Comparison of ENCODE assay signal across 8 cellular contexts in the genomic region with DNA sequence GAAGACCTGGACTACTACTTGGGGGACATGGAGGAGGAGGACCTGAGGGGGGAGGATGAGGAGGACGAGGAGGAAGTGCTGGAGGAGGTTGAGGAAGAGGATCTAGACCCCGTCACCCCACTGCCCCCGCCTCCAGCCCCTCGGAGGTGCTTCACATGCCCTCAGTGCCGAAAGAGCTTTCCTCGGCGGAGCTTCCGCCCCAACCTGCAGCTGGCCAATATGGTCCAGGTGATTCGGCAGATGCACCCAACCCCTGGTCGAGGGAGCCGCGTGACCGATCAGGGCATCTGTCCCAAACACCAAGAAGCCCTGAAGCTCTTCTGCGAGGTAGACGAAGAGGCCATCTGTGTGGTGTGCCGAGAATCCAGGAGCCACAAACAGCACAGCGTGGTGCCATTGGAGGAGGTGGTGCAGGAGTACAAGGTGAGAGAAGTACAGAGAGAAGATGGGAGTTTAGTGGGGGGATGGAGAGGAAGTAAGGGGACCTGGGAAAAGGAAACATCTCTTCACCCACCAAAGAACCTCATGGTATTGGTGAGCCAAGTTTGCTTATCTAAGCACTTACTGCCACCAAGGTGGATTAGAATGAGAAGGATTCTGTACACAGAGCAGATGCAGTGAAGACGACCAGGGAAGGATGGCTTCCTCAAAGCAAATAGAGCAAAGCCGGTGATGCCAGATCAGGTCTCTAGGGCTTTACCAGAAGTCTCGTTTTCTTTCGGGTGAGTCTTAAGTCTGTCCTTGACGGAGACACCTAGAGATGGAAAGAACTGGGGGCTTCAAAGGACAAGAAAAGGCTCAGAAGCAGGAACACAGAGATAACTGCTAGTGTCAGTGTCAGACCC. TPM values are rescaled to one million over a fixed set of nuclear protein-coding genes. Genes with fewer than 3 reads are reported as not detected.
DNase-seq lines count a peak whose midpoint lies in the region; ATAC-seq and TF ChIP-seq lines count a peak whose summit lies in the region.

No MANE protein-coding gene starts in this region.

- RAD21 ChIA-PET in HCT116 (lab: Charles Lee; ENCODE audit: low non-redundant PET in 1 of 2, low total read pairs in 2 of 2, uncharacterized antibody in 2 of 2, unreplicated experiment in 2 of 2): no interaction called here

- 63 to 69% methylated on average over 7 to 22 of the region's 22 CpGs for WGBS in gastroesophageal sphincter (ENCODE audit: low coverage in 1 of 2), 2 donors

- H3K27ac ChIP-seq in HCT116 (ENCODE audit: low read depth, low read length): peak overlapping the region; percentile 92
- peak overlapping the region in 3 of 4 donors; percentile 86 to 95 (median 92) for H3K27ac ChIP-seq in gastroesophageal sphincter
- H3K27ac ChIP-seq in skin epidermis: peak overlapping the region in 20 of 21 experiments; percentile 66 to 99 (median 93)

- peak overlapping the region; percentile 100 for H3K4me2 ChIP-seq in HCT116 (ENCODE audit: low read length)

- POLR2A ChIA-PET in HCT116 (lab: Charles Lee): interaction anchor here (1.5 to 1.6 kb wide), 2 partner anchors 20 to 51 kb away, joined by 4 to 19 read pairs; a partner anchor contains a TSS

- H3K9ac ChIP-seq in HCT116 (ENCODE audit: low read length): peak overlapping the region; percentile 88

- intact Hi-C loops in HCT116 (cut with micrococcal nuclease): loop anchor here (5.0 kb wide), 1 partner anchor 52 kb away; no protein-coding TSS in a partner anchor

- H4K20me1 ChIP-seq in HCT116 (ENCODE audit: insufficient read depth): no peaks in the 10 kb centered on the region

- CTCF ChIA-PET in HCT116 (lab: Charles Lee): no interaction called here

- no peak overlapping the region for H2AFZ ChIP-seq in HCT116 (ENCODE audit: low read depth, low read length, poor library complexity, severe bottlenecking)

- H3K9me2 ChIP-seq in HCT116 (ENCODE audit: insufficient read depth): no peaks in the 10 kb centered on the region

- H3K4me1 ChIP-seq in HCT116 (ENCODE audit: control insufficient read depth in 1 of 2, insufficient read depth in 2 of 2, low read length in 2 of 2): peaks cover 18 to 33% of the 10 kb centered on the region in 2 experiments
- H3K4me1 ChIP-seq in gastroesophageal sphincter: peaks cover 0 to 35% (median 5%) of the 10 kb centered on the region in 3 donors

- H3K27me3 ChIP-seq in HCT116 (ENCODE audit: insufficient read depth, low read length): no peaks in the 10 kb centered on the region
- H3K27me3 ChIP-seq in gastroesophageal sphincter: no peaks in the 10 kb centered on the region

- no peak for TF ChIP-seq EP300 in gastroesophageal sphincter (IDR thresholded peaks at IDR 0.05)

- TF ChIP-seq RAD21 in HCT116 (IDR thresholded peaks at IDR 0.05; ENCODE audit: low read depth): no peak

- peak overlapping the region; percentile 94 to 100 for H3K4me3 ChIP-seq in HCT116 (replicated peaks in 1 of 2; ENCODE audit: low read depth in 1 of 2, low read length in 2 of 2)
- peak overlapping the region; percentile 59 to 74 for H3K4me3 ChIP-seq in gastroesophageal sphincter
- peak overlapping the region; percentile 61 to 83 (median 78) for H3K4me3 ChIP-seq in skin epidermis

- BruUV-seq in HCT116 (replicated peaks; lab: Mats Ljungman, UMichigan): no TSS peak

- peaks cover 40% of the 10 kb centered on the region for H3K79me2 ChIP-seq in HCT116 (ENCODE audit: insufficient read depth, low read length)

- TF ChIP-seq POLR2A in HCT116 (IDR thresholded peaks at IDR 0.05; ENCODE audit: borderline replicate concordance, extremely low read depth, insufficient read depth, insufficient read length) (no peak), gastroesophageal sphincter (IDR thresholded peaks at IDR 0.05) (no peak)

- H3K36me3 ChIP-seq in HCT116 (ENCODE audit: control insufficient read depth in 1 of 2, insufficient read depth in 2 of 2, low read length in 2 of 2) (peaks cover 4 to 6% of the 10 kb centered on the region in 2 experiments; a peak in 2 of 4 replicates), gastroesophageal sphincter (peaks cover 0 to 20% of the 10 kb centered on the region in 2 donors)

- H3K9me3 ChIP-seq in HCT116 (ENCODE audit: control insufficient read depth in 1 of 2, insufficient read depth in 1 of 2, low read depth in 1 of 2, low read length in 2 of 2): no peaks in the 10 kb centered on the region
- H3K9me3 ChIP-seq in gastroesophageal sphincter: no peaks in the 10 kb centered on the region

- no peak for ATAC-seq in HCT116
- no peak for ATAC-seq in gastroesophageal sphincter
- no peak for ATAC-seq in GM21360 (IDR thresholded peaks at IDR 0.05; ENCODE audit: unreplicated experiment)
- no peak for ATAC-seq in HG03196 (IDR thresholded peaks at IDR 0.05; ENCODE audit: unreplicated experiment)

- DNase-seq in HCT116 (ENCODE audit: low read depth, low spot score) (no peak), NCI-H345 treated with DMSO at 0.1 percent for 48 hours (lab: John Stamatoyannopoulos, UW; ENCODE audit: unreplicated experiment) (no peak), NCI-H1436 treated with DMSO at 0.1 percent for 48 hours (lab: John Stamatoyannopoulos, UW) (no peak)
- DNase-seq in activated CD4-positive, alpha-beta T cell treated with anti-CD3 and anti-CD28 coated beads, Interleukin-2, amount 50 U/mL, for 1 hour: peak; percentile 24

- TF ChIP-seq CTCF in HCT116 (IDR thresholded peaks at IDR 0.05 in 2 of 3, conservative IDR thresholded peaks at IDR 0.05 in 1 of 3; ENCODE audit: borderline replicate concordance in 1 of 3, insufficient read depth in 1 of 3, low read depth in 2 of 3, low read length in 2 of 3) (no peak), gastroesophageal sphincter (IDR thresholded peaks at IDR 0.05) (no peak)

TF ChIP-seq in HCT116, 20 proteins besides CTCF, POLR2A, EP300 and RAD21:
- TF ChIP-seq, protein P1, sequence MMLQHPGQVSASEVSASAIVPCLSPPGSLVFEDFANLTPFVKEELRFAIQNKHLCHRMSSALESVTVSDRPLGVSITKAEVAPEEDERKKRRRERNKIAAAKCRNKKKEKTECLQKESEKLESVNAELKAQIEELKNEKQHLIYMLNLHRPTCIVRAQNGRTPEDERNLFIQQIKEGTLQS (IDR thresholded peaks at IDR 0.05): no peak
- 0 out of 2 replicates have a peak, but pooled peaks have one; percentile 5 for TF ChIP-seq POLR2AphosphoS5 (IDR thresholded peaks at IDR 0.05; ENCODE audit: low read depth, low read length)
- TF ChIP-seq, protein P2, sequence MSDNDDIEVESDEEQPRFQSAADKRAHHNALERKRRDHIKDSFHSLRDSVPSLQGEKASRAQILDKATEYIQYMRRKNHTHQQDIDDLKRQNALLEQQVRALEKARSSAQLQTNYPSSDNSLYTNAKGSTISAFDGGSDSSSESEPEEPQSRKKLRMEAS (IDR thresholded peaks at IDR 0.05): no peak

RNA-seq across cellular contexts. Expression of a gene that starts 1.5 kb away (rescaled TPM):
- total RNA-seq in HCT116 (2021; ENCODE audit: unreplicated experiment) (51.8 TPM), gastroesophageal sphincter (10 to 100 TPM in 3 of 4 donors, 1 to 10 TPM in 1; 9.7 to 17.6 (median 12.1) TPM)
- 34.1 and 37.8 TPM in 2 replicates for polyA plus RNA-seq in HCT116 (2012)

RNA-seq across cellular contexts. Expression of a gene that starts 19.1 kb away (rescaled TPM):
- 2,432 TPM for total RNA-seq in HCT116 (2021; ENCODE audit: unreplicated experiment)
- 5,228 and 5,585 TPM in 2 replicates for polyA plus RNA-seq in HCT116 (2012)
- total RNA-seq in gastroesophageal sphincter: 1,000 to 10,000 TPM; 1,300 to 1,812 (median 1,580) TPM

RNA-seq across cellular contexts. Expression of a gene that starts 19.6 kb away (rescaled TPM):
- total RNA-seq in HCT116 (2021; ENCODE audit: unreplicated experiment) (30.2 TPM), gastroesophageal sphincter (10 to 100 TPM in 1 of 4 donors, 1 to 10 TPM in 3; 3.0 to 11.0 (median 4.7) TPM)
- polyA plus RNA-seq in HCT116 (2012): 21.9 and 25.3 TPM in 2 replicates

RNA-seq across cellular contexts. Expression of a gene that starts 36.3 kb away (rescaled TPM):
- total RNA-seq in HCT116 (2021; ENCODE audit: unreplicated experiment) (7.6 TPM), gastroesophageal sphincter (10 to 100 TPM; 15.9 to 34.7 (median 22.2) TPM)
- 5.7 and 6.3 TPM in 2 replicates for polyA plus RNA-seq in HCT116 (2012)
